14 cellular contexts compared by ENCODE assay signal in the genomic region with DNA sequence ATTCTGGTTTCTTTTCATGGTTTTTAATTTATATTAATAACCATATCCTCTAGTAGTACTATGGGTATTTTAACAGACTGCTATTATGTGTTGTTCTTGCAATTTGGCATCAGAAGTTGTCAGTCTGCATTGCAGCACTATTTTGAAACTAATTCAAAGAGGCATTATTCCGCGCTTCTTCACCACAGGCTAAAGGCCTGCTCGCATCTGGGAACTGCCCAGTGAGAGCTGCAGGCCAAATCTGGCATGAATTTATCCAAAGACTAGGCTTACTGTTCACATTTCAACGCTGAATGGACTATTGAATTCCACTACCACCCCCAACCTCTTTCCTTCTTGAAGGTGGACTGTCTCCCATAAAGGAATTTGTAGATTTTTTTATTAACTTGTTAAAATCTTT.
"Had no signal": no experiment of that assay in that cellular context is flagged by ENCODE, and none has a peak within 500 bp of the region (broad histone marks: within the 10 kb centered on the region; RNA-seq: fewer than 3 reads in every experiment).

No MANE protein-coding gene starts in this region.

- ATAC-seq: gastrocnemius medialis, lower lobe of right lung, T-helper 17 cell had no signal

- DNase-seq: activated CD4-positive, alpha-beta T cell treated with anti-CD3 and anti-CD28 coated beads, Interleukin-2, amount 10 ng/mL, durations not matched to agents 7 days and 5 days; activated CD4-positive, CD25-positive, alpha-beta regulatory T cell; gastrocnemius medialis; lower lobe of right lung; naive B cell; stimulated activated CD4-positive, alpha-beta T cell treated with anti-CD3 and anti-CD28 coated beads, Interleukin-4, amount 100 ng/mL, for 4 hours; stomach; T-helper 17 cell; thyroid gland had no signal

- H3K27me3 Mint-ChIP-seq: activated CD4-positive, alpha-beta T cell treated with anti-CD3 and anti-CD28 coated beads, Interleukin-2, amount 10 ng/mL, durations not matched to agents 7 days and 5 days; naive B cell; T-helper 17 cell had no signal

- H3K36me3 Mint-ChIP-seq: activated naive CD8-positive, alpha-beta T cell; naive B cell had no signal

- H3K4me3 Mint-ChIP-seq: activated CD4-positive, alpha-beta T cell treated with anti-CD3 and anti-CD28 coated beads, Interleukin-2, amount 10 ng/mL, durations not matched to agents 7 days and 5 days; activated naive CD8-positive, alpha-beta T cell; naive B cell; T-helper 17 cell had no signal

- H3K36me3 ChIP-seq: breast epithelium, gastrocnemius medialis, lower lobe of right lung, stomach, thyroid gland, vagina had no signal

- H3K27ac Mint-ChIP-seq: activated CD4-positive, alpha-beta T cell treated with anti-CD3 and anti-CD28 coated beads, Interleukin-2, amount 10 ng/mL, durations not matched to agents 7 days and 5 days; activated naive CD8-positive, alpha-beta T cell; activated T-helper 2 cell treated with anti-CD3 and anti-CD28 coated beads, Interferon-gamma antibody, Interleukin-2, Interleukin-4, amounts not matched to agents 10 μg/mL and 5 μg/mL and 100 μg/mL, durations not matched to agents 14 hours and 24 hours and 36 hours; naive B cell; T-helper 17 cell had no signal

- H3K9me3 Mint-ChIP-seq: activated CD4-positive, alpha-beta T cell treated with anti-CD3 and anti-CD28 coated beads, Interleukin-2, amount 10 ng/mL, durations not matched to agents 7 days and 5 days; activated T-helper 2 cell treated with anti-CD3 and anti-CD28 coated beads, Interferon-gamma antibody, Interleukin-2, Interleukin-4, amounts not matched to agents 10 μg/mL and 5 μg/mL and 100 μg/mL, durations not matched to agents 14 hours and 24 hours and 36 hours had no signal

- H3K4me1 Mint-ChIP-seq: activated CD4-positive, alpha-beta T cell treated with anti-CD3 and anti-CD28 coated beads, Interleukin-2, amount 10 ng/mL, durations not matched to agents 7 days and 5 days; naive B cell; T-helper 17 cell had no signal

- H3K4me3 ChIP-seq: breast epithelium, gastrocnemius medialis, hepatocyte, lower lobe of right lung, stomach, thyroid gland, vagina had no signal

- H3K27me3 ChIP-seq: breast epithelium, gastrocnemius medialis, hepatocyte, stomach, thyroid gland, vagina had no signal

- H3K27ac ChIP-seq: gastrocnemius medialis, hepatocyte, lower lobe of right lung, stomach, thyroid gland, vagina had no signal
